9 cellular contexts compared by ENCODE assay signal in genomic region chr2:234363011-234363487, GRCh38.
DNase-seq lines count a peak whose midpoint lies in the region; ATAC-seq and TF ChIP-seq lines count a peak whose summit lies in the region.
"Had no signal": no experiment of that assay in that cellular context is flagged by ENCODE, and none has a peak within 500 bp of the region (broad histone marks: within the 10 kb centered on the region; RNA-seq: fewer than 3 reads in every experiment).

No MANE protein-coding gene starts in this region.

- no peaks in the 10 kb centered on the region for H3K36me3 Mint-ChIP-seq in CD4-positive, alpha-beta T cell (ENCODE audit: low read depth)

- H3K27ac ChIP-seq in mesodermal cell (ENCODE audit: low read depth, low read length, severe bottlenecking): peak overlapping the region; percentile 85
- H3K27ac ChIP-seq in CD4-positive, alpha-beta T cell (ENCODE audit: low read depth, low read length): no peak overlapping the region
- no peak overlapping the region for H3K27ac ChIP-seq in SJCRH30

- ATAC-seq in HG03521 (IDR thresholded peaks at IDR 0.05; ENCODE audit: unreplicated experiment): no peak
- ATAC-seq in CD4-positive, alpha-beta T cell (ENCODE audit: poor library complexity): no peak
- ATAC-seq in GM21390 (IDR thresholded peaks at IDR 0.05; ENCODE audit: unreplicated experiment): no peak

- H3K4me3 Mint-ChIP-seq in CD4-positive, alpha-beta T cell: no peak overlapping the region

- CTCF ChIA-PET in CD4-positive, alpha-beta T cell (lab: Charles Lee): no interaction called here

- WGBS in mesodermal cell (ENCODE audit: insufficient coverage in 2 of 2), 2 experiments: 0% methylated on average over 2 to 3 of the region's 4 CpGs

- peaks cover 56% of the 10 kb centered on the region for H3K4me1 Mint-ChIP-seq in CD4-positive, alpha-beta T cell (ENCODE audit: low read depth)

- H3K4me3 ChIP-seq in mesodermal cell (ENCODE audit: extremely low read depth, insufficient read depth, low read length, poor library complexity, severe bottlenecking) (no peak overlapping the region), SJCRH30 (no peak overlapping the region)

- no peak for TF ChIP-seq CTCF in CD4-positive, alpha-beta T cell (IDR thresholded peaks at IDR 0.05)

- DNase-seq in Caki2 (ENCODE audit: low read depth) (peak; percentile 72), LHCN-M2 (ENCODE audit: low read depth) (peak; percentile 37), astrocyte of the hippocampus (ENCODE audit: low read depth, low spot score) (peak; percentile 85), SJCRH30 (no peak)
- no peak for DNase-seq in CD4-positive, alpha-beta T cell
- DNase-seq: T-helper 1 cell had no signal

- H3K9me3 Mint-ChIP-seq in CD4-positive, alpha-beta T cell: peaks cover 3% of the 10 kb centered on the region

- H3K36me3 ChIP-seq in mesodermal cell (ENCODE audit: control insufficient read depth, insufficient read depth, low read length) (no peaks in the 10 kb centered on the region), SJCRH30 (no peaks in the 10 kb centered on the region)

- H3K9me3 ChIP-seq in mesodermal cell (ENCODE audit: control insufficient read depth, low read length): no peaks in the 10 kb centered on the region
- no peaks in the 10 kb centered on the region for H3K9me3 ChIP-seq in CD4-positive, alpha-beta T cell (ENCODE audit: control insufficient read depth, low read length)
- peaks cover 3% of the 10 kb centered on the region; the same call in 1 of the 2 replicates for H3K9me3 ChIP-seq in SJCRH30 (replicated peaks)

- in situ Hi-C loops in Caki2 (cut with HindIII; ENCODE audit: low pct_unique_long_range_greater_than_20kb, low sequenced_read_pairs): no loop called here

- H3K27me3 ChIP-seq in CD4-positive, alpha-beta T cell (ENCODE audit: control insufficient read depth, insufficient read depth, low read length): no peaks in the 10 kb centered on the region
- no peaks in the 10 kb centered on the region for H3K27me3 ChIP-seq in SJCRH30

- H3K27me3 Mint-ChIP-seq in CD4-positive, alpha-beta T cell: no peaks in the 10 kb centered on the region

- POLR2A ChIA-PET in CD4-positive, alpha-beta T cell (lab: Charles Lee): interaction anchor here (1.0 kb wide), 1 partner anchor 70 kb away, joined by 3 read pairs; no protein-coding TSS in a partner anchor

- H3K27ac Mint-ChIP-seq in CD4-positive, alpha-beta T cell: no peak overlapping the region

- intact Hi-C loops in CD4-positive, alpha-beta T cell (cut with DNase I, micrococcal nuclease): no loop called here

- H3K4me1 ChIP-seq in mesodermal cell (ENCODE audit: control insufficient read depth, insufficient read depth, low read length, poor library complexity, severe bottlenecking) (peaks cover 16% of the 10 kb centered on the region), SJCRH30 (peaks cover 13% of the 10 kb centered on the region)

Comparison
In these comparisons a context has a peak if more than half of its experiments do, and no peak if none do; other contexts are left out.
1. DNase-seq: peak in Caki2 (single experiment), LHCN-M2 (single experiment) and astrocyte of the hippocampus (single experiment); none in CD4-positive, alpha-beta T cell (0 of 10) and SJCRH30 (0 of 2).